12 cellular contexts compared by ENCODE assay signal in the genomic region with DNA sequence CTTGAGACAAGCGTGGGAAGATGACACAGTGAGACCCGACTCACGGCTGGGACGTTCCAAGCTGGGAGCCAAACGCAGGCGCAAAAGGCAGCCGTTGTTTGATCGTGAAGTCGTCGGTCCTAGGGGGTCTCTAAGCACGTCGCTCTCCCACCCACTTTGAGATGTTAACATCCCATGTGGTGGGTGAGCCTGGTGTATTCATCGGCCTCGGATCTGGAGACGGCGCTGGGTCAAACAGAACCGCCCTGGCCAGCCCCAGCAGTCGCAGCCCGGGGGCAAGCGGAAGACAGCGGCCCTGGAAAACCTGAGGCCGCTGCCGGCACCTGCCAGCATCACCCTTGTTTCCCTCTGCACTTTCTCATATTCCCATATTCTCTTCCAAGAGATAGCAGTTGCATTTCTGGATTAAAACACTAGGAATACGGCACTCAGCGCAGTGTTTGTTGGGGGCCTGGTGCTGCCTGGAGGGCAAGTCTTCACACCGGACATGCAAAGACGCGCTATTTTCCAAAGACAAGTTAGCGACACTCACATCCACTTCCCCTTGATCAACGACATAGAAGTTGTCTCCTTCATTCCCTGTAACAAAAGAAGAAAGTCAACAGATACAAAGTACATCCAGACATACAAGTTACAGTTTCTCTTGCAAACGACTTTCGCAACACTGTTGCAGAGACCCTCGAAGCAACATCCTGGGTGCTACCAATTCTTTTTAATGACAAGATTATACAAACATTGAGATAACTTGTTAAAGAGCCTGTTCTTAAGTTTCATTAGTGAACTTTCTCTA.
DNase-seq lines count a peak whose midpoint lies in the region; ATAC-seq and TF ChIP-seq lines count a peak whose summit lies in the region.
"Had no signal": no experiment of that assay in that cellular context is flagged by ENCODE, and none has a peak within 500 bp of the region (broad histone marks: within the 10 kb centered on the region; RNA-seq: fewer than 3 reads in every experiment).

No MANE protein-coding gene starts in this region.

- ATAC-seq in WTC11 (no peak), GM21576 (IDR thresholded peaks at IDR 0.05; ENCODE audit: unreplicated experiment) (no peak), HG03521 (IDR thresholded peaks at IDR 0.05; ENCODE audit: unreplicated experiment) (no peak)
- no peak for ATAC-seq in effector memory CD8-positive, alpha-beta T cell (replicated peaks)
- no peak for ATAC-seq in stimulated activated effector memory CD8-positive, alpha-beta T cell treated with anti-CD3 and anti-CD28 coated beads, Interleukin-12 subunit alpha, Interleukin-12 subunit beta, amount 100 ng/mL, for 72 hours

- H3K4me3 Mint-ChIP-seq in WTC11: no peak overlapping the region
- peak overlapping the region; percentile 95 to 97 for H3K4me3 Mint-ChIP-seq in effector memory CD8-positive, alpha-beta T cell
- H3K4me3 Mint-ChIP-seq in stimulated activated effector memory CD8-positive, alpha-beta T cell treated with anti-CD3 and anti-CD28 coated beads, Interleukin-12 subunit alpha, Interleukin-12 subunit beta, amount 100 ng/mL, for 72 hours: peak overlapping the region; percentile 97
- H3K4me3 Mint-ChIP-seq: HFFc6 had no signal

- H3K27me3 Mint-ChIP-seq in WTC11 (ENCODE audit: low read depth): no peaks in the 10 kb centered on the region
- no peaks in the 10 kb centered on the region for H3K27me3 Mint-ChIP-seq in effector memory CD8-positive, alpha-beta T cell

- DNase-seq in ELF-1 (ENCODE audit: low read depth, low spot score): peak; percentile 21
- no peak for DNase-seq in WTC11 (ENCODE audit: low spot score)
- DNase-seq in effector memory CD8-positive, alpha-beta T cell: no peak
- DNase-seq in stimulated activated effector memory CD8-positive, alpha-beta T cell treated with anti-CD3 and anti-CD28 coated beads, Interleukin-12 subunit alpha, Interleukin-12 subunit beta, amount 100 ng/mL, for 72 hours (ENCODE audit: low spot score in 2 of 2): no peak
- DNase-seq in KG1 (lab: John Stamatoyannopoulos, UW): no peak
- DNase-seq: COR-L47, foreskin melanocyte, HFFc6, MG63, NCI-H2107 had no signal

- no peak for TF ChIP-seq CTCF in WTC11 (IDR thresholded peaks at IDR 0.05)

- CTCF ChIA-PET in WTC11 (lab: Charles Lee): no interaction called here

- no peaks in the 10 kb centered on the region; the same call in 1 of the 2 replicates for H3K36me3 Mint-ChIP-seq in WTC11
- peaks cover 47% of the 10 kb centered on the region for H3K36me3 Mint-ChIP-seq in effector memory CD8-positive, alpha-beta T cell (ENCODE audit: insufficient read depth)
- H3K36me3 Mint-ChIP-seq in stimulated activated effector memory CD8-positive, alpha-beta T cell treated with anti-CD3 and anti-CD28 coated beads, Interleukin-12 subunit alpha, Interleukin-12 subunit beta, amount 100 ng/mL, for 72 hours: peaks cover 84% of the 10 kb centered on the region

- H3K4me1 Mint-ChIP-seq in WTC11: peaks cover 7% of the 10 kb centered on the region
- H3K4me1 Mint-ChIP-seq in effector memory CD8-positive, alpha-beta T cell (ENCODE audit: low read depth in 2 of 2): peaks cover 46 to 56% of the 10 kb centered on the region in 2 donors
- H3K4me1 Mint-ChIP-seq in stimulated activated effector memory CD8-positive, alpha-beta T cell treated with anti-CD3 and anti-CD28 coated beads, Interleukin-12 subunit alpha, Interleukin-12 subunit beta, amount 100 ng/mL, for 72 hours: peaks cover 80% of the 10 kb centered on the region

- H3K27ac Mint-ChIP-seq in WTC11: peak overlapping the region; percentile 30; the same call in 1 of the 2 replicates
- peak overlapping the region; percentile 100 for H3K27ac Mint-ChIP-seq in effector memory CD8-positive, alpha-beta T cell
- H3K27ac Mint-ChIP-seq in stimulated activated effector memory CD8-positive, alpha-beta T cell treated with anti-CD3 and anti-CD28 coated beads, Interleukin-12 subunit alpha, Interleukin-12 subunit beta, amount 100 ng/mL, for 72 hours: peak overlapping the region; percentile 100
- H3K27ac Mint-ChIP-seq: HFFc6 had no signal

- no peaks in the 10 kb centered on the region for H3K9me3 Mint-ChIP-seq in WTC11
- no peaks in the 10 kb centered on the region for H3K9me3 Mint-ChIP-seq in effector memory CD8-positive, alpha-beta T cell
- H3K9me3 Mint-ChIP-seq in stimulated activated effector memory CD8-positive, alpha-beta T cell treated with anti-CD3 and anti-CD28 coated beads, Interleukin-12 subunit alpha, Interleukin-12 subunit beta, amount 100 ng/mL, for 72 hours: no peaks in the 10 kb centered on the region
- H3K9me3 Mint-ChIP-seq: HFFc6 had no signal

- POLR2A ChIA-PET in WTC11 (lab: Charles Lee): no interaction called here

TF ChIP-seq in WTC11, 78 proteins besides CTCF, POLR2A, EP300 and RAD21:
- TF ChIP-seq JUN (CRISPR knock-in tag; IDR thresholded peaks at IDR 0.05) (no peak), HMGA2 (CRISPR knock-in tag; IDR thresholded peaks at IDR 0.05) (no peak)
TF ChIP-seq in WTC11: peak in this region for 0.

Comparison
In these comparisons a context has a peak if more than half of its experiments do, and no peak if none do; other contexts are left out.
1. H3K27ac Mint-ChIP-seq: peak in every context shown above with its lines; median percentile 100 in effector memory CD8-positive, alpha-beta T cell; 100 in stimulated activated effector memory CD8-positive, alpha-beta T cell treated with anti-CD3 and anti-CD28 coated beads, Interleukin-12 subunit alpha, Interleukin-12 subunit beta, amount 100 ng/mL, for 72 hours; 30 in WTC11.